In genomic region chr5:1893754-1894153, GRCh38 we compare ENCODE assay signal across 22 cellular contexts. TPM values are rescaled to one million over a fixed set of nuclear protein-coding genes. Genes with fewer than 3 reads are reported as not detected.
"Had no signal": no experiment of that assay in that cellular context is flagged by ENCODE, and none has a peak within 500 bp of the region (broad histone marks: within the 10 kb centered on the region; RNA-seq: fewer than 3 reads in every experiment).

No MANE protein-coding gene starts in this region.

- H3K27me3 ChIP-seq: MG63 had no signal

- H3K4me3 ChIP-seq: MG63, SJSA1, SK-N-MC had no signal

- ATAC-seq: HepG2, Panc1, PC-3 had no signal

- H3K27ac ChIP-seq: SJSA1, SK-N-MC had no signal

- H3K4me1 ChIP-seq: SJSA1 had no signal

- DNase-seq: IMR-90; Karpas-422; KG1; MG63; NCI-H1092 treated with DMSO at 0.1 percent for 48 hours; NCI-H1436; NCI-H187; NCI-H2029 treated with DMSO at 0.1 percent for 48 hours; NCI-H2171 treated with DMSO at 0.1 percent for 48 hours; NCI-H2227 treated with DMSO at 0.1 percent for 48 hours; NCI-H524; NCI-H526 treated with DMSO at 0.1 percent for 48 hours; NCI-H748 treated with DMSO at 0.1 percent for 48 hours; NK-92 treated with Interleukin-12 subunit alpha and Interleukin-12 subunit beta, amount 100 ng/mL, for 24 hours; PC-3; SIG-M5 had no signal

- H3K36me3 ChIP-seq: MG63, SJSA1 had no signal

- H3K9me3 ChIP-seq: MG63 had no signal

RNA-seq across cellular contexts. Expression of gene IRX4, which starts 11.0 kb away (rescaled TPM):
- total RNA-seq: HepG2, HT1080, IMR-90, OCI-LY7, PC-3, SJSA1 had no signal
- polyA plus RNA-seq: HepG2, IMR-90 had no signal
